In genomic region chr21:44954281-44954771, GRCh38 we compare ENCODE assay signal across 14 cellular contexts. TPM values are rescaled to one million over a fixed set of nuclear protein-coding genes. Genes with fewer than 3 reads are reported as not detected.
"Had no signal": no experiment of that assay in that cellular context is flagged by ENCODE, and none has a peak within 500 bp of the region (broad histone marks: within the 10 kb centered on the region; RNA-seq: fewer than 3 reads in every experiment).

No MANE protein-coding gene starts in this region.

- H3K27me3 Mint-ChIP-seq: activated CD8-positive, alpha-beta memory T cell treated with anti-CD3 and anti-CD28 coated beads, Interleukin-2, amount 10 ng/mL, durations not matched to agents 7 days and 5 days; activated naive CD8-positive, alpha-beta T cell treated with anti-CD3 and anti-CD28 coated beads, Interleukin-2, amount 10 ng/mL, durations not matched to agents 7 days and 5 days; activated T-cell treated with anti-CD3 and anti-CD28 coated beads, Interleukin-2, amount 50 U/mL, for 24 hours; naive thymus-derived CD8-positive, alpha-beta T cell; type B pancreatic cell had no signal

- H3K4me1 ChIP-seq: prostate gland had no signal

- H2AFZ ChIP-seq: hepatocyte had no signal

- H3K27me3 ChIP-seq: hepatocyte had no signal

- ATAC-seq: activated CD4-positive, CD25-positive, alpha-beta regulatory T cell treated with anti-CD3 and anti-CD28 coated beads, Interleukin-2, amount 50 U/mL, for 24 hours; activated CD8-positive, alpha-beta memory T cell treated with anti-CD3 and anti-CD28 coated beads, Interleukin-2, amount 10 ng/mL, durations not matched to agents 7 days and 5 days; mucosa of descending colon; naive thymus-derived CD8-positive, alpha-beta T cell had no signal

- H3K4me1 Mint-ChIP-seq: activated naive CD8-positive, alpha-beta T cell treated with anti-CD3 and anti-CD28 coated beads, Interleukin-2, amount 10 ng/mL, durations not matched to agents 7 days and 5 days had no signal

- H3K36me3 Mint-ChIP-seq: activated CD8-positive, alpha-beta memory T cell treated with anti-CD3 and anti-CD28 coated beads, Interleukin-2, amount 10 ng/mL, durations not matched to agents 7 days and 5 days; activated naive CD8-positive, alpha-beta T cell treated with anti-CD3 and anti-CD28 coated beads, Interleukin-2, amount 10 ng/mL, durations not matched to agents 7 days and 5 days had no signal

- DNase-seq: activated CD4-positive, alpha-beta T cell treated with anti-CD3 and anti-CD28 coated beads, Interleukin-2, amount 50 U/mL, for 48 hours; activated CD8-positive, alpha-beta memory T cell treated with anti-CD3 and anti-CD28 coated beads, Interleukin-2, amount 10 ng/mL, durations not matched to agents 7 days and 5 days; activated gamma-delta T cell treated with Interleukin-2 at 50 U/mL for 16 hours; activated naive CD8-positive, alpha-beta T cell treated with anti-CD3 and anti-CD28 coated beads, Interleukin-2, amount 10 ng/mL, durations not matched to agents 7 days and 5 days; activated T-cell treated with anti-CD3 and anti-CD28 coated beads, Interleukin-2, amount 50 U/mL, for 24 hours; kidney glomerular epithelial cell; occipital lobe had no signal

- H3K4me3 ChIP-seq: hepatocyte, mucosa of descending colon, prostate gland had no signal

- H3K4me3 Mint-ChIP-seq: activated CD8-positive, alpha-beta memory T cell treated with anti-CD3 and anti-CD28 coated beads, Interleukin-2, amount 10 ng/mL, durations not matched to agents 7 days and 5 days; activated naive CD8-positive, alpha-beta T cell treated with anti-CD3 and anti-CD28 coated beads, Interleukin-2, amount 10 ng/mL, durations not matched to agents 7 days and 5 days; activated T-cell treated with anti-CD3 and anti-CD28 coated beads, Interleukin-2, amount 50 U/mL, for 24 hours; naive thymus-derived CD8-positive, alpha-beta T cell; type B pancreatic cell had no signal

- H3K36me3 ChIP-seq: prostate gland had no signal

- H3K4me2 ChIP-seq: hepatocyte had no signal

- H3K9me3 Mint-ChIP-seq: activated naive CD8-positive, alpha-beta T cell treated with anti-CD3 and anti-CD28 coated beads, Interleukin-2, amount 10 ng/mL, durations not matched to agents 7 days and 5 days; activated T-cell treated with anti-CD3 and anti-CD28 coated beads, Interleukin-2, amount 50 U/mL, for 24 hours; naive thymus-derived CD8-positive, alpha-beta T cell; type B pancreatic cell had no signal

- H3K9me3 ChIP-seq: mucosa of descending colon, prostate gland had no signal

- H3K27ac ChIP-seq: hepatocyte, prostate gland had no signal

- H3K27ac Mint-ChIP-seq: activated CD8-positive, alpha-beta memory T cell treated with anti-CD3 and anti-CD28 coated beads, Interleukin-2, amount 10 ng/mL, durations not matched to agents 7 days and 5 days; activated T-cell treated with anti-CD3 and anti-CD28 coated beads, Interleukin-2, amount 50 U/mL, for 24 hours; type B pancreatic cell had no signal

RNA-seq across cellular contexts. Expression of gene ITGB2, which starts 33.6 kb away (rescaled TPM):
- total RNA-seq: fibroblast of lung had no signal
